Comparison of ENCODE assay signal across 19 cellular contexts in the genomic region with DNA sequence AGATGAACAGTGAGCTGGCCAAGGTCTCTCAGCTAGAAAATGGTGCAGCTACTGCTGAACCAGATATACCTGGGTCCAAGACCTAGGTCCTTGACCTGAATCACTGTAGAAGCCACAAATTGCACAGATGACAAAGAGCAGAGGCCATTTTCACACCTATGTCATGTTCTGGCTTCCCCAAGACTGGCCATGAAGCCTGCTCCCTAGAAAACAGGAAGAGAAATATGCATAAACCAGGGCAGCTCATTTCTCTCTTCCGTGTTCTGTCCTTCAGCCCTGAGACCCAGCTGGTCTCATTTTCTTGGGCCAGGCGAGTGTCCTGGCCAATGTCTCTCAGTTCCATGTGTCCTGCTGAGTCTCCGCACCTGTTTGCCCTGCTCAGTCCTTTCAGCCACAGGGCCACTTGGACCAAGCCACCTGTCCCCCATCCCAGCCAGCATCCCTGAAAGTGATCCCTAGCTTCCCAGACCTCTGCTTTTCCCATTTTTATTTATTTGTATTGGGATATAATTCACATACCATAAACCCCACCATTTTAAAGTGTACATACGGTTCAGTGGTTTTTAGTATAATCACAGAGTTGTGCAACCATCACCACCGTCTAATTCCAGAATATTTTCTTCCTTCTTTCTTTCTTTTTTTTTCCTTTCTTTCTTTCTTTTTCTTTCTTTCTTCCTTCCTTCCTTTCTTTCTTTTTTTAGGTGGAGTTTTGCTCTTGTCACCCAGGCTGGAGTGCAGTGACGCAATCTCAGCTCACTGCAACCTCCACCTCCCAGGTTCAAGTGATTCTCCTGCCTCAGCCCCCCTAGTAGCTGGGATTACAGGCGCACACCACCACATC. TPM values are rescaled to one million over a fixed set of nuclear protein-coding genes. Genes with fewer than 3 reads are reported as not detected.
DNase-seq lines count a peak whose midpoint lies in the region; ATAC-seq and TF ChIP-seq lines count a peak whose summit lies in the region.
"Had no signal": no experiment of that assay in that cellular context is flagged by ENCODE, and none has a peak within 500 bp of the region (broad histone marks: within the 10 kb centered on the region; RNA-seq: fewer than 3 reads in every experiment).

No MANE protein-coding gene starts in this region.

- CTCF ChIA-PET in OCI-LY7 (lab: Charles Lee; ENCODE audit: unreplicated experiment), result no interaction called here

- TF ChIP-seq EP300 in esophagus muscularis mucosa (IDR thresholded peaks at IDR 0.05), result no peak

- peak; percentile 46 for ATAC-seq in GM21526 (IDR thresholded peaks at IDR 0.05; ENCODE audit: low FRiP score, unreplicated experiment)
- ATAC-seq in natural killer cell, result peak in 1 of 3 donors; percentile 50
- ATAC-seq: GM23338 had no signal

- TF ChIP-seq CTCF in OCI-LY7 (conservative IDR thresholded peaks at IDR 0.05; ENCODE audit: low read length), result no peak
- TF ChIP-seq CTCF in natural killer cell (IDR thresholded peaks at IDR 0.05), result no peak
- no peak for TF ChIP-seq CTCF in osteoblast (IDR thresholded peaks at IDR 0.05; ENCODE audit: extremely low read depth, low read depth, low read length)
- TF ChIP-seq CTCF in esophagus muscularis mucosa (IDR thresholded peaks at IDR 0.05), result no peak

- intact Hi-C loops in OCI-LY7 (cut with micrococcal nuclease; ENCODE audit: unreplicated experiment) (no loop called here), natural killer cell (cut with micrococcal nuclease) (no loop called here), esophagus muscularis mucosa (cut with DNase I) (no loop called here)

- H3K27ac Mint-ChIP-seq in natural killer cell, result peak overlapping the region; percentile 58 to 63
- H3K27ac Mint-ChIP-seq: activated naive CD8-positive, alpha-beta T cell treated with anti-CD3 and anti-CD28 coated beads for 36 hours; GM23338 had no signal

- H2AFZ ChIP-seq in OCI-LY7 (ENCODE audit: low read length) (peak overlapping the region; percentile 18; the same call in 1 of the 2 replicates), osteoblast (ENCODE audit: low read length) (no peak overlapping the region)
- H2AFZ ChIP-seq: GM23338 had no signal

- H3K4me1 Mint-ChIP-seq in natural killer cell, result peaks cover 13 to 30% of the 10 kb centered on the region in 2 donors

- H3K27me3 ChIP-seq in osteoblast (ENCODE audit: insufficient read depth, low read length), result peaks cover 13% of the 10 kb centered on the region
- no peaks in the 10 kb centered on the region for H3K27me3 ChIP-seq in esophagus muscularis mucosa
- H3K27me3 ChIP-seq in MG63, result no peaks in the 10 kb centered on the region
- H3K27me3 ChIP-seq: pancreas, transverse colon had no signal

- H3K4me2 ChIP-seq in OCI-LY7 (ENCODE audit: low read length) (no peak overlapping the region), osteoblast (ENCODE audit: insufficient read depth, low read length) (no peak overlapping the region)
- H3K4me2 ChIP-seq: GM23338 had no signal

- H3K4me1 ChIP-seq in OCI-LY7 (ENCODE audit: insufficient read depth, low read length, poor library complexity, severe bottlenecking) (peaks cover 6% of the 10 kb centered on the region), osteoblast (ENCODE audit: insufficient read depth, low read length) (no peaks in the 10 kb centered on the region), esophagus muscularis mucosa (no peaks in the 10 kb centered on the region)
- H3K4me1 ChIP-seq: pancreas, transverse colon had no signal

- no peak overlapping the region for H3K4me3 ChIP-seq in OCI-LY7 (ENCODE audit: low read depth, low read length, poor library complexity, severe bottlenecking)
- no peak overlapping the region for H3K4me3 ChIP-seq in osteoblast (ENCODE audit: insufficient read depth, low read length)
- no peak overlapping the region for H3K4me3 ChIP-seq in esophagus muscularis mucosa
- H3K4me3 ChIP-seq in MG63, result no peak overlapping the region
- H3K4me3 ChIP-seq: GM23338, pancreas, transverse colon had no signal

- no peaks in the 10 kb centered on the region for H3K9me3 ChIP-seq in OCI-LY7 (ENCODE audit: low read length)
- peaks cover 5% of the 10 kb centered on the region for H3K9me3 ChIP-seq in osteoblast (ENCODE audit: low read depth, low read length)
- peaks cover 0 to 7% (median 0%) of the 10 kb centered on the region in 4 donors for H3K9me3 ChIP-seq in esophagus muscularis mucosa
- H3K9me3 ChIP-seq in MG63, result no peaks in the 10 kb centered on the region
- H3K9me3 ChIP-seq: pancreas, transverse colon had no signal

- no peak overlapping the region for H3K4me3 Mint-ChIP-seq in natural killer cell
- H3K4me3 Mint-ChIP-seq: activated naive CD8-positive, alpha-beta T cell treated with anti-CD3 and anti-CD28 coated beads for 36 hours; GM23338 had no signal

- H4K20me1 ChIP-seq in OCI-LY7 (ENCODE audit: insufficient read depth, low read length) (no peaks in the 10 kb centered on the region), osteoblast (ENCODE audit: insufficient read depth, low read length) (no peaks in the 10 kb centered on the region)

- no TSS peak for BruUV-seq in OCI-LY7 (replicated peaks; lab: Mats Ljungman, UMichigan)

- H3K79me2 ChIP-seq in OCI-LY7 (ENCODE audit: insufficient read depth, low read depth, low read length), result no peaks in the 10 kb centered on the region
- no peaks in the 10 kb centered on the region for H3K79me2 ChIP-seq in osteoblast (ENCODE audit: insufficient read depth, low read length)

- POLR2A ChIA-PET in OCI-LY7 (lab: Charles Lee), result interaction anchor here (0.6 kb wide), 3 partner anchors 31 to 1127 kb away, joined by 3 to 6 read pairs (median 3); no protein-coding TSS in a partner anchor

- TF ChIP-seq POLR2A in esophagus muscularis mucosa (IDR thresholded peaks at IDR 0.05; ENCODE audit: low read depth), result no peak

- no peaks in the 10 kb centered on the region for H3K36me3 Mint-ChIP-seq in natural killer cell

- H3K9me3 Mint-ChIP-seq in natural killer cell, result no peaks in the 10 kb centered on the region

- DNase-seq in SIG-M5 treated with dmso at 0.1 percent for 504 hours (lab: John Stamatoyannopoulos, UW; ENCODE audit: unreplicated experiment) (peak; percentile 28), SIG-M5 (lab: John Stamatoyannopoulos, UW) (no peak), OCI-LY7 (ENCODE audit: low spot score) (peak; percentile 24), natural killer cell (no peak), osteoblast (ENCODE audit: insufficient read length, low spot score, missing footprints) (no peak), esophagus muscularis mucosa (ENCODE audit: extremely low spot score) (no peak), MG63 (no peak)
- DNase-seq: activated CD8-positive, alpha-beta memory T cell treated with anti-CD3 and anti-CD28 coated beads, Interleukin-2, amount 50 U/mL, for 48 hours; activated naive CD8-positive, alpha-beta T cell treated with anti-CD3 and anti-CD28 coated beads for 36 hours; DND-41; effector memory CD4-positive, alpha-beta T cell; hypothalamus; pancreas; transverse colon had no signal

- H3K27ac ChIP-seq in OCI-LY7 (ENCODE audit: low read depth, low read length, poor library complexity, severe bottlenecking) (no peak overlapping the region), osteoblast (ENCODE audit: low read depth, low read length) (no peak overlapping the region), esophagus muscularis mucosa (replicated peaks in 1 of 4) (no peak overlapping the region)
- H3K27ac ChIP-seq: 22Rv1, C4-2B, pancreas, RWPE1, transverse colon had no signal

- no peaks in the 10 kb centered on the region for H3K27me3 Mint-ChIP-seq in natural killer cell (ENCODE audit: low read depth in 2 of 2)
- H3K27me3 Mint-ChIP-seq: activated naive CD8-positive, alpha-beta T cell treated with anti-CD3 and anti-CD28 coated beads for 36 hours had no signal

- 82% methylated on average over 7 of the region's 7 CpGs for WGBS in esophagus muscularis mucosa

- H3K36me3 ChIP-seq in OCI-LY7 (ENCODE audit: insufficient read depth, low read length) (no peaks in the 10 kb centered on the region), osteoblast (ENCODE audit: insufficient read depth, low read length) (no peaks in the 10 kb centered on the region), esophagus muscularis mucosa (peaks cover 0 to 34% (median 2%) of the 10 kb centered on the region in 4 donors), MG63 (no peaks in the 10 kb centered on the region)
- H3K36me3 ChIP-seq: pancreas, transverse colon had no signal

- H3K9me2 ChIP-seq in OCI-LY7 (ENCODE audit: insufficient read depth, low read length), result no peaks in the 10 kb centered on the region

RNA-seq across cellular contexts. Expression of a gene that starts 27.0 kb away (rescaled TPM):
- 0.13 and 0.33 TPM in 2 replicates for total RNA-seq in OCI-LY7 (2014; rRNA removed; shearing (Covaris generic))
- total RNA-seq in OCI-LY7 (2022) (0.26 and 0.48 TPM in 2 replicates), natural killer cell (10 to 100 TPM; 14.1 to 22.9 (median 16.7) TPM), osteoblast (3.8 and 4.0 TPM in 2 replicates), esophagus muscularis mucosa (1 to 10 TPM; 1.5 to 4.3 (median 2.7) TPM)
- 2.0 and 3.3 TPM in 2 replicates for total RNA-seq in MG63 (2014; rRNA removed; shearing (Covaris generic); ENCODE audit: low replicate concordance)

RNA-seq across cellular contexts. Expression of a gene that starts 50.2 kb away (rescaled TPM):
- total RNA-seq in OCI-LY7 (2014; rRNA removed; shearing (Covaris generic)), result 10.8 and 11.3 TPM in 2 replicates
- total RNA-seq in OCI-LY7 (2022), result 17.5 and 17.7 TPM in 2 replicates
- total RNA-seq in natural killer cell, result 10 to 100 TPM; 34.8 to 39.3 (median 38.2) TPM
- total RNA-seq in osteoblast, result 22.1 and 23.5 TPM in 2 replicates
- total RNA-seq in esophagus muscularis mucosa, result 10 to 100 TPM; 26.8 to 41.9 (median 30.8) TPM
- total RNA-seq in MG63 (2014; rRNA removed; shearing (Covaris generic); ENCODE audit: low replicate concordance), result 16.5 and 18.7 TPM in 2 replicates

Comparison
In these comparisons a context has a peak if more than half of its experiments do, and no peak if none do; other contexts are left out.
1. DNase-seq: peak in SIG-M5 treated with dmso at 0.1 percent for 504 hours (single experiment) and OCI-LY7 (single experiment); none in SIG-M5 (single experiment), natural killer cell (single experiment), osteoblast (single experiment), esophagus muscularis mucosa (single experiment) and MG63 (single experiment).